Comparison of ENCODE assay signal across 1 cellular context in genomic region chr16:27107185-27107592, GRCh38.
TF ChIP-seq lines count a peak whose summit lies in the region.

No MANE protein-coding gene starts in this region.

TF ChIP-seq in H1, 55 proteins besides CTCF, POLR2A, EP300 and RAD21 (continued from another document):
- TF ChIP-seq ATF2 (IDR thresholded peaks at IDR 0.05; ENCODE audit: low read length) (no peak), EZH2 (IDR thresholded peaks at IDR 0.05; ENCODE audit: low read depth, low read length, severe bottlenecking) (no peak), GTF2F1 (IDR thresholded peaks at IDR 0.05; ENCODE audit: borderline replicate concordance, low read depth, low read length) (no peak), CHD2 (IDR thresholded peaks at IDR 0.05; ENCODE audit: low read length) (no peak), JUND (IDR thresholded peaks at IDR 0.05; ENCODE audit: low read length) (no peak), SP1 (IDR thresholded peaks at IDR 0.05; ENCODE audit: low read depth, low read length) (0 out of 2 replicates have a peak, but pooled peaks have one; percentile 38), CHD1 (IDR thresholded peaks at IDR 0.05; ENCODE audit: low read depth, low read length) (no peak)
